ENCODE assay signal across 14 cellular contexts in genomic region chr2:230323385-230324106, GRCh38. TPM values are rescaled to one million over a fixed set of nuclear protein-coding genes. Genes with fewer than 3 reads are reported as not detected.
DNase-seq lines count a peak whose midpoint lies in the region; ATAC-seq, FAIRE-seq and TF ChIP-seq lines count a peak whose summit lies in the region.
"Had no signal": no experiment of that assay in that cellular context is flagged by ENCODE, and none has a peak within 500 bp of the region (broad histone marks: within the 10 kb centered on the region; RNA-seq: fewer than 3 reads in every experiment).

No MANE protein-coding gene starts in this region.

- no peaks in the 10 kb centered on the region for H4K20me1 ChIP-seq in SK-N-SH (ENCODE audit: insufficient read depth)

- H3F3A ChIP-seq in SK-N-SH (replicated peaks; ENCODE audit: insufficient read depth), result peaks cover 3% of the 10 kb centered on the region

- no peak overlapping the region for H3K27ac ChIP-seq in SK-N-SH (ENCODE audit: low read depth in 2 of 2, low read length in 1 of 2)
- H3K27ac ChIP-seq in foreskin keratinocyte, result no peak overlapping the region
- H3K27ac ChIP-seq: left lung had no signal

- no peaks in the 10 kb centered on the region for H3K9me2 ChIP-seq in SK-N-SH

- peak; percentile 20 for FAIRE-seq in GM12891 (lab: Jason Lieb, UNC)
- FAIRE-seq: A204.1 had no signal

- H3K9ac ChIP-seq in SK-N-SH, result no peak overlapping the region

- TF ChIP-seq EP300 in SK-N-SH (IDR thresholded peaks at IDR 0.05; ENCODE audit: borderline replicate concordance in 1 of 2, low read depth in 1 of 2, low read length in 1 of 2), result no peak

- peaks cover 15% of the 10 kb centered on the region for H3K79me2 ChIP-seq in SK-N-SH (ENCODE audit: insufficient read depth)

- peaks cover 0 to 2% of the 10 kb centered on the region in 2 experiments; a peak in 1 of 4 replicates for H3K4me1 ChIP-seq in SK-N-SH (ENCODE audit: control insufficient read depth in 1 of 2, insufficient read depth in 2 of 2, low read depth in 1 of 2, low read length in 1 of 2)
- peaks cover 12% of the 10 kb centered on the region for H3K4me1 ChIP-seq in foreskin keratinocyte

- H3K36me3 ChIP-seq in SK-N-SH (replicated peaks in 1 of 2; ENCODE audit: control insufficient read depth in 1 of 2, insufficient read depth in 2 of 2, low read length in 1 of 2), result no peaks in the 10 kb centered on the region
- H3K36me3 ChIP-seq: left lung had no signal

- 0 out of 2 replicates have a peak overlapping the region, but pooled peaks have one; percentile 56 for H2AFZ ChIP-seq in SK-N-SH (ENCODE audit: low read depth)

- TF ChIP-seq POLR2A in GM12891 (IDR thresholded peaks at IDR 0.05; ENCODE audit: low read depth, low read length), result no peak

- no peak overlapping the region for H3K4me2 ChIP-seq in SK-N-SH

- no peak overlapping the region; a peak in 1 of 4 replicates for H3K4me3 ChIP-seq in SK-N-SH (ENCODE audit: low read depth in 2 of 2, low read length in 1 of 2)
- H3K4me3 ChIP-seq: left lung had no signal

- 56% methylated on average over 6 of the region's 18 CpGs for WGBS in SK-N-SH (ENCODE audit: low lambda C conversion rate)

- peak; percentile 58; the same call in 1 of the 2 replicates for TF ChIP-seq CTCF in SK-N-SH (IDR thresholded peaks at IDR 0.05)
- peak; percentile 40 for TF ChIP-seq CTCF in foreskin keratinocyte (conservative IDR thresholded peaks at IDR 0.05)

- ATAC-seq in foreskin keratinocyte (no peak), GM21737 (IDR thresholded peaks at IDR 0.05; ENCODE audit: unreplicated experiment) (no peak)
- ATAC-seq: left lung had no signal

- peak; percentile 7 for DNase-seq in NCI-H146 (lab: John Stamatoyannopoulos, UW)
- no peak for DNase-seq in NCI-H146 treated with DMSO at 0.1 percent for 48 hours (lab: John Stamatoyannopoulos, UW; ENCODE audit: unreplicated experiment)
- DNase-seq in GM12891 (ENCODE audit: insufficient read length, low spot score), result no peak
- DNase-seq in SK-N-SH, result peak; percentile 79
- DNase-seq in foreskin keratinocyte, result no peak
- DNase-seq in medulla oblongata (ENCODE audit: extremely low spot score), result no peak
- DNase-seq in SW480 (ENCODE audit: low spot score), result no peak
- DNase-seq: cortex of kidney, HCEC 1CT, left lung, MV-4-11, nucleus accumbens had no signal

- H3K27me3 ChIP-seq in SK-N-SH (ENCODE audit: insufficient read depth), result no peaks in the 10 kb centered on the region
- no peaks in the 10 kb centered on the region for H3K27me3 ChIP-seq in foreskin keratinocyte
- H3K27me3 ChIP-seq: left lung had no signal

- POLR2A ChIA-PET in SK-N-SH (lab: Yijun Ruan, JAX), result no interaction called here

- TF ChIP-seq RAD21 in SK-N-SH (IDR thresholded peaks at IDR 0.05; ENCODE audit: low read length), result peak; percentile 36

- H3K9me3 ChIP-seq in SK-N-SH, result no peaks in the 10 kb centered on the region

- CTCF ChIA-PET in SK-N-SH (lab: Yijun Ruan, JAX), result interaction anchor here (0.9 to 2.3 kb wide), 3 partner anchors 9 to 289 kb away, joined by 3 to 12 read pairs (median 4); no protein-coding TSS in a partner anchor

TF ChIP-seq in GM12891, 5 proteins besides CTCF, POLR2A, EP300 and RAD21:
- no peak for TF ChIP-seq PAX5 (IDR thresholded peaks at IDR 0.05; ENCODE audit: insufficient read depth, low read length, severe bottlenecking)
- no peak for TF ChIP-seq POU2F2 (IDR thresholded peaks at IDR 0.05; ENCODE audit: low read depth, low read length)
- TF ChIP-seq POLR2AphosphoS5 (IDR thresholded peaks at IDR 0.05; ENCODE audit: low read depth, low read length), result no peak
- no peak for TF ChIP-seq SPI1 (IDR thresholded peaks at IDR 0.05; ENCODE audit: low read depth, low read length)
- TF ChIP-seq TAF1 (IDR thresholded peaks at IDR 0.05; ENCODE audit: low read depth, low read length), result no peak

TF ChIP-seq in SK-N-SH, 30 proteins besides CTCF, POLR2A, EP300 and RAD21:
- TF ChIP-seq IRF3 (IDR thresholded peaks at IDR 0.05; ENCODE audit: low read depth, low read length) (no peak), NFIC (IDR thresholded peaks at IDR 0.05; ENCODE audit: borderline replicate concordance) (no peak), ELF1 (IDR thresholded peaks at IDR 0.05) (no peak), SMC3 (IDR thresholded peaks at IDR 0.05; ENCODE audit: low read depth, low read length) (peak; percentile 39; the same call in 1 of the 2 replicates)

RNA-seq across cellular contexts. Expression of gene SP140L, which starts 3.4 kb away (rescaled TPM):
- polyA plus RNA-seq in GM12891 (2012; ENCODE audit: low read depth, missing spikeins), result 14.2 TPM
- polyA plus RNA-seq in SK-N-SH (2012; rRNA removed) (13.5 and 18.0 TPM in 2 replicates), foreskin keratinocyte (8.1 and 8.3 TPM in 2 replicates)
- polyA plus RNA-seq in SK-N-SH (2012; cell fraction: cytosol; rRNA removed), result 11.7 and 13.1 TPM in 2 replicates
- 22.2 and 44.3 TPM in 2 replicates for polyA plus RNA-seq in SK-N-SH (2012; cell fraction: nucleus; rRNA removed)
- 10.7 and 11.7 TPM in 2 replicates for total RNA-seq in foreskin keratinocyte

Comparison
In these comparisons a context has a peak if more than half of its experiments do, and no peak if none do; other contexts are left out.
1. DNase-seq: peak in NCI-H146 (single experiment) and SK-N-SH (single experiment); none in NCI-H146 treated with DMSO at 0.1 percent for 48 hours (single experiment), GM12891 (single experiment), foreskin keratinocyte (0 of 2), medulla oblongata (single experiment) and SW480 (single experiment).